ENCODE assay signal across 26 cellular contexts in the genomic region with DNA sequence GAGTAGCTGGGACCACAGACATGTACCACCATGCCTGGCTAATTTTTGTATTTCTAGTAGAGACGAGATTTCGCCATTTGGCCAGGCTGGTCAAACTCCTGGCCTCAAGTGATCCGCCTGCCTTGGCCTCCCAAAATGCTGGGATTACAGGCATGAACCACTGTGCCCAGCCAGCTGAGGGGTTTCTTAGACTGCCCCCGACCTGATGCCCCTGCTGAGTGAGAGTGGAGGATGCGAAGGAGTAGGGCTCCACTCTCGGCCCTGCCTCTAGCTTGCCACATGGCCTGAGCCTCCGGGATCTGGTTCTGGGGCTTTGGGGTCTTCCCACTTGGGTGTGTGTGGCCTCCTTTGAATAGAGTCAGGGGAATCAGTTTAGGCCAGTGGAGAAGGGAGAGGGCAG. TPM values are rescaled to one million over a fixed set of nuclear protein-coding genes. Genes with fewer than 3 reads are reported as not detected.
"Had no signal": no experiment of that assay in that cellular context is flagged by ENCODE, and none has a peak within 500 bp of the region (broad histone marks: within the 10 kb centered on the region; RNA-seq: fewer than 3 reads in every experiment).

No MANE protein-coding gene starts in this region.

- H3K4me1 Mint-ChIP-seq: immature natural killer cell, mesothelial cell of epicardium had no signal

- H3K36me3 Mint-ChIP-seq: mesothelial cell of epicardium had no signal

- H2AFZ ChIP-seq: hepatocyte had no signal

- H3K4me2 ChIP-seq: hepatocyte had no signal

- DNase-seq: dermis blood vessel endothelial cell; effector CD4-positive, alpha-beta T cell; effector memory CD4-positive, alpha-beta T cell; foreskin keratinocyte; heart left ventricle; hypothalamus; immature natural killer cell; left cardiac atrium; left lung; left ventricle myocardium superior; lower lobe of right lung; mesenchymal stem cell; mucosa of descending colon had no signal

- H3K27me3 ChIP-seq: dorsolateral prefrontal cortex, hepatocyte, left lung had no signal

- H3K27ac Mint-ChIP-seq: immature natural killer cell, mesothelial cell of epicardium had no signal

- H3K9me3 Mint-ChIP-seq: immature natural killer cell, mesothelial cell of epicardium had no signal

- H3K4me3 Mint-ChIP-seq: immature natural killer cell, mesothelial cell of epicardium had no signal

- H3K27ac ChIP-seq: coronary artery, dorsolateral prefrontal cortex, esophagus muscularis mucosa, foreskin keratinocyte, gastroesophageal sphincter, heart left ventricle, hepatocyte, left lung, lower lobe of right lung had no signal

- H3K4me1 ChIP-seq: esophagus muscularis mucosa, foreskin keratinocyte, gastroesophageal sphincter, heart left ventricle, left lung, lower lobe of right lung had no signal

- FAIRE-seq: colon, endothelial cell of umbilical vein, frontal cortex had no signal

- H3K4me3 ChIP-seq: coronary artery, dorsolateral prefrontal cortex, esophagus muscularis mucosa, gastroesophageal sphincter, heart left ventricle, hepatocyte, left lung, lower lobe of right lung, mucosa of descending colon had no signal

- H3K79me2 ChIP-seq: hepatocyte had no signal

- ATAC-seq: foreskin keratinocyte, gastroesophageal sphincter, heart left ventricle, left cardiac atrium, left lung, left ventricle myocardium superior, lower lobe of right lung, mucosa of descending colon had no signal

- H3K36me3 ChIP-seq: esophagus muscularis mucosa, gastroesophageal sphincter, heart left ventricle, left lung, lower lobe of right lung had no signal

- H3K9me3 ChIP-seq: esophagus muscularis mucosa, gastroesophageal sphincter, heart left ventricle, left lung, lower lobe of right lung, mucosa of descending colon had no signal

RNA-seq across cellular contexts. Expression of a gene that starts 11.0 kb away (rescaled TPM):
- total RNA-seq: dermis blood vessel endothelial cell, endothelial cell of umbilical vein, epithelial cell of proximal tubule, foreskin keratinocyte, left ventricle myocardium superior, lung microvascular endothelial cell, mesenteric fat pad had no signal
- polyA plus RNA-seq: endothelial cell of umbilical vein, fibroblast of lung, foreskin keratinocyte, immature natural killer cell had no signal
